ENCODE assay signal across 8 cellular contexts in genomic region chr1:1306070-1306660, GRCh38. TPM values are rescaled to one million over a fixed set of nuclear protein-coding genes. Genes with fewer than 3 reads are reported as not detected.
A peak's percentile ranks its signal among the peaks of the same experiment; 100 is the strongest.
DNase-seq lines count a peak whose midpoint lies in the region; ATAC-seq, FAIRE-seq and TF ChIP-seq lines count a peak whose summit lies in the region.

No MANE protein-coding gene starts in this region.

- peaks cover 20% of the 10 kb centered on the region for H3K4me1 Mint-ChIP-seq in activated naive CD8-positive, alpha-beta T cell treated with anti-CD3 and anti-CD28 coated beads for 36 hours

- DNase-seq in BJ (ENCODE audit: low read depth) = no peak
- DNase-seq in activated naive CD8-positive, alpha-beta T cell treated with anti-CD3 and anti-CD28 coated beads for 36 hours = peak; percentile 46
- peak; percentile 60 for DNase-seq in HepG2 (ENCODE audit: low spot score)
- DNase-seq in activated effector memory CD4-positive, alpha-beta T cell treated with Interleukin-2 at 50 U/mL for 16 hours = no peak
- no peak for DNase-seq in NCI-H226
- no peak for DNase-seq in NCI-H128 (lab: John Stamatoyannopoulos, UW; ENCODE audit: unreplicated experiment)

- H3K27ac ChIP-seq in HEK293 (ENCODE audit: extremely low read depth, low read depth, low read length) (peak overlapping the region; percentile 43; the same call in 1 of the 2 replicates), HepG2 (ENCODE audit: extremely low read length, insufficient read depth, low read length) (peak overlapping the region; percentile 79)

- no peaks in the 10 kb centered on the region for H3K27me3 ChIP-seq in BJ (ENCODE audit: control insufficient read depth, insufficient read depth, low read length)
- H3K27me3 ChIP-seq in HepG2 (ENCODE audit: control insufficient read depth in 1 of 2, insufficient read depth in 2 of 2, low read length in 2 of 2) = no peaks in the 10 kb centered on the region

- TF ChIP-seq EP300 in HepG2 (IDR thresholded peaks at IDR 0.05; ENCODE audit: low read depth in 2 of 2, low read length in 2 of 2) (no peak), HepG2 (CRISPR knock-in tag; IDR thresholded peaks at IDR 0.05; ENCODE audit: borderline replicate concordance) (no peak)

- H3K9me3 ChIP-seq in HEK293 (ENCODE audit: control insufficient read depth, insufficient read depth, low read depth, low read length) = no peaks in the 10 kb centered on the region
- H3K9me3 ChIP-seq in HepG2 (ENCODE audit: low read length) = no peaks in the 10 kb centered on the region

- no peak overlapping the region for H2AFZ ChIP-seq in HepG2 (ENCODE audit: low read length)

- peak; percentile 46 for TF ChIP-seq CTCF in BJ (IDR thresholded peaks at IDR 0.05; ENCODE audit: insufficient read depth, low read depth, low read length)
- peak; percentile 18; the same call in 1 of the 2 replicates for TF ChIP-seq CTCF in HEK293 (tag by site-specific recombination; IDR thresholded peaks at IDR 0.05)
- peak; percentile 56 for TF ChIP-seq CTCF in HepG2 (CRISPR knock-in tag; IDR thresholded peaks at IDR 0.05)

- H3K36me3 ChIP-seq in BJ (ENCODE audit: control insufficient read depth, insufficient read depth, low read length) (peaks cover 8% of the 10 kb centered on the region), HEK293 (ENCODE audit: control insufficient read depth in 2 of 2, insufficient read depth in 1 of 2, low read length in 2 of 2) (peaks cover 0 to 28% of the 10 kb centered on the region in 2 experiments; a peak in 2 of 3 replicates), HepG2 (replicated peaks in 1 of 2; ENCODE audit: control insufficient read depth in 1 of 2, insufficient read depth in 2 of 2, low read length in 2 of 2) (peaks cover 2 to 11% of the 10 kb centered on the region in 2 experiments; a peak in 1 of 5 replicates)

- H3K4me3 Mint-ChIP-seq in activated naive CD8-positive, alpha-beta T cell treated with anti-CD3 and anti-CD28 coated beads for 36 hours = peak overlapping the region; percentile 85

- FAIRE-seq in HepG2 (lab: Jason Lieb, UNC) = peak; percentile 18

- no peak for TF ChIP-seq RAD21 in HepG2 (CRISPR knock-in tag; IDR thresholded peaks at IDR 0.05)

- H3K27ac Mint-ChIP-seq in activated naive CD8-positive, alpha-beta T cell treated with anti-CD3 and anti-CD28 coated beads for 36 hours = peak overlapping the region; percentile 70

- H3K9ac ChIP-seq in HepG2 (ENCODE audit: insufficient read depth, low read depth, low read length) = peak overlapping the region; percentile 88

- peaks cover 15% of the 10 kb centered on the region for H3K79me2 ChIP-seq in HepG2 (ENCODE audit: insufficient read depth, low read length)

- CTCF ChIA-PET in BJ (lab: Yijun Ruan, JAX) (interaction anchor here (1.6 kb wide), 2 partner anchors 41 to 184 kb away, joined by 8 to 9 read pairs; no protein-coding TSS in a partner anchor), HEK293 (lab: Yijun Ruan, JAX) (no interaction called here), HepG2 (lab: Yijun Ruan, JAX; ENCODE audit: low intra/inter-chr PET ratio, low total read pairs) (no interaction called here)

- POLR2A ChIA-PET in BJ (lab: Charles Lee) = no interaction called here
- POLR2A ChIA-PET in HEK293 (lab: Yijun Ruan, JAX) = interaction anchor here (1.3 kb wide), 1 partner anchor 12 kb away, joined by 4 read pairs; no protein-coding TSS in a partner anchor
- POLR2A ChIA-PET in HepG2 (lab: Yijun Ruan, JAX) = interaction anchor here (0.9 to 2.0 kb wide), 7 partner anchors 12 to 181 kb away, joined by 3 to 11 read pairs (median 3); partner anchors contain the start of genes ANKRD65 and UBE2J2

- ATAC-seq in HepG2 = peak; percentile 35
- no peak for ATAC-seq in GM21825 (IDR thresholded peaks at IDR 0.05; ENCODE audit: unreplicated experiment)

- no peaks in the 10 kb centered on the region for H3K27me3 Mint-ChIP-seq in activated naive CD8-positive, alpha-beta T cell treated with anti-CD3 and anti-CD28 coated beads for 36 hours

- in situ Hi-C loops in HepG2 (cut with HindIII; ENCODE audit: extremely low pct_ligation_motif_present, low pct_unique_long_range_greater_than_20kb) = no loop called here

- no peaks in the 10 kb centered on the region for H3K36me3 Mint-ChIP-seq in activated naive CD8-positive, alpha-beta T cell treated with anti-CD3 and anti-CD28 coated beads for 36 hours

- H3K4me2 ChIP-seq in HepG2 (ENCODE audit: low read depth, low read length) = peak overlapping the region; percentile 98

- 3% methylated on average over 7 of the region's 11 CpGs for WGBS in HepG2 (ENCODE audit: low lambda C conversion rate)

- peaks cover 20% of the 10 kb centered on the region for H3K4me1 ChIP-seq in HEK293 (ENCODE audit: control insufficient read depth, insufficient read depth, low read length)
- peaks cover 37% of the 10 kb centered on the region for H3K4me1 ChIP-seq in HepG2 (ENCODE audit: insufficient read depth, low read length)

- intact Hi-C loops in HepG2 (cut with micrococcal nuclease; ENCODE audit: unreplicated experiment) = no loop called here

- H3K9me3 Mint-ChIP-seq in activated naive CD8-positive, alpha-beta T cell treated with anti-CD3 and anti-CD28 coated beads for 36 hours = no peaks in the 10 kb centered on the region

- BruUV-seq in HepG2 (replicated peaks; lab: Mats Ljungman, UMichigan) = no TSS peak

- H4K20me1 ChIP-seq in HepG2 (ENCODE audit: insufficient read depth, low read length) = no peaks in the 10 kb centered on the region; the same call in 1 of the 2 replicates

- peak overlapping the region; percentile 88 for H3K4me3 ChIP-seq in BJ (ENCODE audit: low read depth, low read length)
- peak overlapping the region; percentile 63; the same call in 1 of the 2 replicates for H3K4me3 ChIP-seq in HEK293 (ENCODE audit: low read depth, low read length)
- H3K4me3 ChIP-seq in HepG2 (replicated peaks in 1 of 3; ENCODE audit: insufficient read depth in 1 of 3, low read depth in 2 of 3, low read length in 3 of 3) = peak overlapping the region; percentile 77 to 93 (median 91)

- 0 out of 4 replicates have a peak, but pooled peaks of 1 of the 2 experiments have one; percentile 11 for TF ChIP-seq POLR2A in HepG2 (IDR thresholded peaks at IDR 0.05; ENCODE audit: insufficient read depth in 1 of 2, low read depth in 2 of 2, low read length in 2 of 2)

RNA-seq across cellular contexts. Expression of gene ACAP3, which starts 1.6 kb away (rescaled TPM):
- 19.5 and 33.9 TPM in 2 replicates for polyA plus RNA-seq in BJ (2011; rRNA removed)
- 26.2 and 30.9 TPM in 2 replicates for polyA minus RNA-seq in BJ (2011; rRNA and poly(A)+ RNA removed)
- total RNA-seq in activated naive CD8-positive, alpha-beta T cell treated with anti-CD3 and anti-CD28 coated beads for 36 hours = 10 to 100 TPM; 26.6 to 28.4 TPM
- 16.4 and 29.4 TPM in 2 replicates for total RNA-seq in HepG2 (2016; rRNA removed; fragmentation: Illumina TruSeq; extraction: Trizol)
- total RNA-seq in HepG2 (2016; cell fraction: cytosol; rRNA removed; fragmentation: Illumina TruSeq; extraction: Trizol; ENCODE audit: low read depth) = 10.4 and 10.9 TPM in 2 replicates
- total RNA-seq in HepG2 (2016; cell fraction: insoluble cytoplasmic fraction; rRNA removed; fragmentation: Illumina TruSeq; extraction: Trizol) = 13.5 and 33.2 TPM in 2 replicates
- total RNA-seq in HepG2 (2016; cell fraction: membrane; rRNA removed; fragmentation: Illumina TruSeq; extraction: Trizol) = 10.5 and 11.3 TPM in 2 replicates
- 35.1 and 37.0 TPM in 2 replicates for total RNA-seq in HepG2 (2016; cell fraction: nucleus; rRNA removed; fragmentation: Illumina TruSeq; extraction: Trizol)
- 50.8 and 56.3 TPM in 2 replicates for polyA plus RNA-seq in HepG2 (2011; rRNA removed)
- 13.0 and 18.3 TPM in 2 replicates for polyA plus RNA-seq in HepG2 (2011; cell fraction: cytosol; rRNA removed)
- 917 and 1,082 TPM in 2 replicates for polyA plus RNA-seq in HepG2 (2011; cell fraction: nucleus; rRNA removed)
- 32.6 and 50.5 TPM in 2 replicates for polyA plus RNA-seq in HepG2 (2012)
- polyA plus RNA-seq in HepG2 (2016; cell fraction: cytosol; fragmentation: Illumina TruSeq; extraction: Trizol; ENCODE audit: low read depth) = 2.3 and 2.4 TPM in 2 replicates
- 11.7 and 14.4 TPM in 2 replicates for polyA plus RNA-seq in HepG2 (2016; cell fraction: insoluble cytoplasmic fraction; fragmentation: Illumina TruSeq; extraction: Trizol; ENCODE audit: low read depth)
- polyA plus RNA-seq in HepG2 (2016; cell fraction: membrane; fragmentation: Illumina TruSeq; extraction: Trizol; ENCODE audit: low read depth) = 6.7 and 8.0 TPM in 2 replicates
- 144 and 162 TPM in 2 replicates for polyA plus RNA-seq in HepG2 (2016; cell fraction: nucleus; fragmentation: Illumina TruSeq; extraction: Trizol; ENCODE audit: insufficient read depth, low read depth)
- polyA minus RNA-seq in HepG2 (2011; rRNA and poly(A)+ RNA removed; ENCODE audit: low replicate concordance) = 19.2 and 70.6 TPM in 2 replicates
- polyA minus RNA-seq in HepG2 (2011; cell fraction: cytosol; rRNA and poly(A)+ RNA removed) = 16.2 and 18.0 TPM in 2 replicates
- polyA minus RNA-seq in HepG2 (2011; cell fraction: nucleus; rRNA and poly(A)+ RNA removed) = 47.0 and 52.1 TPM in 2 replicates

RNA-seq across cellular contexts. Expression of gene PUSL1, which starts 2.2 kb away (rescaled TPM):
- 11.9 and 18.2 TPM in 2 replicates for polyA plus RNA-seq in BJ (2011; rRNA removed)
- 3.8 and 4.9 TPM in 2 replicates for polyA minus RNA-seq in BJ (2011; rRNA and poly(A)+ RNA removed)
- total RNA-seq in activated naive CD8-positive, alpha-beta T cell treated with anti-CD3 and anti-CD28 coated beads for 36 hours = 10 to 100 TPM; 29.6 to 30.0 TPM
- 21.7 and 22.2 TPM in 2 replicates for total RNA-seq in HepG2 (2016; rRNA removed; fragmentation: Illumina TruSeq; extraction: Trizol)
- 24.8 and 28.1 TPM in 2 replicates for total RNA-seq in HepG2 (2016; cell fraction: cytosol; rRNA removed; fragmentation: Illumina TruSeq; extraction: Trizol; ENCODE audit: low read depth)
- 20.1 and 22.6 TPM in 2 replicates for total RNA-seq in HepG2 (2016; cell fraction: insoluble cytoplasmic fraction; rRNA removed; fragmentation: Illumina TruSeq; extraction: Trizol)
- total RNA-seq in HepG2 (2016; cell fraction: membrane; rRNA removed; fragmentation: Illumina TruSeq; extraction: Trizol) = 31.7 and 36.4 TPM in 2 replicates
- 11.4 and 12.3 TPM in 2 replicates for total RNA-seq in HepG2 (2016; cell fraction: nucleus; rRNA removed; fragmentation: Illumina TruSeq; extraction: Trizol)
- 8.3 and 9.8 TPM in 2 replicates for polyA plus RNA-seq in HepG2 (2011; rRNA removed)
- 7.8 and 16.6 TPM in 2 replicates for polyA plus RNA-seq in HepG2 (2011; cell fraction: cytosol; rRNA removed)
- polyA plus RNA-seq in HepG2 (2011; cell fraction: nucleus; rRNA removed) = 25.8 and 26.1 TPM in 2 replicates
- polyA plus RNA-seq in HepG2 (2012) = 3.8 and 6.3 TPM in 2 replicates
- 31.1 and 33.4 TPM in 2 replicates for polyA plus RNA-seq in HepG2 (2016; cell fraction: cytosol; fragmentation: Illumina TruSeq; extraction: Trizol; ENCODE audit: low read depth)
- 23.1 and 24.5 TPM in 2 replicates for polyA plus RNA-seq in HepG2 (2016; cell fraction: insoluble cytoplasmic fraction; fragmentation: Illumina TruSeq; extraction: Trizol; ENCODE audit: low read depth)
- polyA plus RNA-seq in HepG2 (2016; cell fraction: membrane; fragmentation: Illumina TruSeq; extraction: Trizol; ENCODE audit: low read depth) = 29.1 and 32.2 TPM in 2 replicates
- polyA plus RNA-seq in HepG2 (2016; cell fraction: nucleus; fragmentation: Illumina TruSeq; extraction: Trizol; ENCODE audit: insufficient read depth, low read depth) = 20.2 and 22.1 TPM in 2 replicates
- 13.5 and 21.4 TPM in 2 replicates for polyA minus RNA-seq in HepG2 (2011; rRNA and poly(A)+ RNA removed; ENCODE audit: low replicate concordance)
- polyA minus RNA-seq in HepG2 (2011; cell fraction: cytosol; rRNA and poly(A)+ RNA removed) = 5.6 and 5.9 TPM in 2 replicates
- 6.5 and 9.0 TPM in 2 replicates for polyA minus RNA-seq in HepG2 (2011; cell fraction: nucleus; rRNA and poly(A)+ RNA removed)

RNA-seq across cellular contexts. Expression of gene INTS11, which starts 18.3 kb away (rescaled TPM):
- polyA plus RNA-seq in BJ (2011; rRNA removed) (52.0 and 95.8 TPM in 2 replicates), HepG2 (2011; rRNA removed) (94.8 and 104 TPM in 2 replicates)
- 65.8 and 103 TPM in 2 replicates for polyA minus RNA-seq in BJ (2011; rRNA and poly(A)+ RNA removed)
- 100 to 1,000 TPM; 111 to 113 TPM for total RNA-seq in activated naive CD8-positive, alpha-beta T cell treated with anti-CD3 and anti-CD28 coated beads for 36 hours
- 46.4 and 52.8 TPM in 2 replicates for total RNA-seq in HepG2 (2016; rRNA removed; fragmentation: Illumina TruSeq; extraction: Trizol)
- total RNA-seq in HepG2 (2016; cell fraction: cytosol; rRNA removed; fragmentation: Illumina TruSeq; extraction: Trizol; ENCODE audit: low read depth) = 23.1 and 23.4 TPM in 2 replicates
- 37.6 and 53.6 TPM in 2 replicates for total RNA-seq in HepG2 (2016; cell fraction: insoluble cytoplasmic fraction; rRNA removed; fragmentation: Illumina TruSeq; extraction: Trizol)
- total RNA-seq in HepG2 (2016; cell fraction: membrane; rRNA removed; fragmentation: Illumina TruSeq; extraction: Trizol) = 22.1 and 22.9 TPM in 2 replicates
- total RNA-seq in HepG2 (2016; cell fraction: nucleus; rRNA removed; fragmentation: Illumina TruSeq; extraction: Trizol) = 43.7 and 54.4 TPM in 2 replicates
- 80.0 and 107 TPM in 2 replicates for polyA plus RNA-seq in HepG2 (2011; cell fraction: cytosol; rRNA removed)
- polyA plus RNA-seq in HepG2 (2011; cell fraction: nucleus; rRNA removed) = 412 and 553 TPM in 2 replicates
- 69.0 and 86.1 TPM in 2 replicates for polyA plus RNA-seq in HepG2 (2012)
- polyA plus RNA-seq in HepG2 (2016; cell fraction: cytosol; fragmentation: Illumina TruSeq; extraction: Trizol; ENCODE audit: low read depth) = 11.0 and 11.1 TPM in 2 replicates
- 38.3 and 53.4 TPM in 2 replicates for polyA plus RNA-seq in HepG2 (2016; cell fraction: insoluble cytoplasmic fraction; fragmentation: Illumina TruSeq; extraction: Trizol; ENCODE audit: low read depth)
- 14.8 and 15.0 TPM in 2 replicates for polyA plus RNA-seq in HepG2 (2016; cell fraction: membrane; fragmentation: Illumina TruSeq; extraction: Trizol; ENCODE audit: low read depth)
- 173 and 181 TPM in 2 replicates for polyA plus RNA-seq in HepG2 (2016; cell fraction: nucleus; fragmentation: Illumina TruSeq; extraction: Trizol; ENCODE audit: insufficient read depth, low read depth)
- 120 and 176 TPM in 2 replicates for polyA minus RNA-seq in HepG2 (2011; rRNA and poly(A)+ RNA removed; ENCODE audit: low replicate concordance)
- 37.5 and 38.1 TPM in 2 replicates for polyA minus RNA-seq in HepG2 (2011; cell fraction: cytosol; rRNA and poly(A)+ RNA removed)
- 64.4 and 69.0 TPM in 2 replicates for polyA minus RNA-seq in HepG2 (2011; cell fraction: nucleus; rRNA and poly(A)+ RNA removed)

RNA-seq across cellular contexts. Expression of gene CPTP, which starts 18.4 kb away (rescaled TPM):
- polyA plus RNA-seq in BJ (2011; rRNA removed) (11.1 and 14.2 TPM in 2 replicates), HepG2 (2011; rRNA removed) (5.5 and 8.0 TPM in 2 replicates)
- 5.4 and 7.7 TPM in 2 replicates for polyA minus RNA-seq in BJ (2011; rRNA and poly(A)+ RNA removed)
- total RNA-seq in activated naive CD8-positive, alpha-beta T cell treated with anti-CD3 and anti-CD28 coated beads for 36 hours = 10 to 100 TPM; 12.2 to 13.7 TPM
- total RNA-seq in HepG2 (2016; rRNA removed; fragmentation: Illumina TruSeq; extraction: Trizol) = 7.2 and 9.3 TPM in 2 replicates
- 6.9 and 8.7 TPM in 2 replicates for total RNA-seq in HepG2 (2016; cell fraction: cytosol; rRNA removed; fragmentation: Illumina TruSeq; extraction: Trizol; ENCODE audit: low read depth)
- 6.2 and 9.8 TPM in 2 replicates for total RNA-seq in HepG2 (2016; cell fraction: insoluble cytoplasmic fraction; rRNA removed; fragmentation: Illumina TruSeq; extraction: Trizol)
- total RNA-seq in HepG2 (2016; cell fraction: membrane; rRNA removed; fragmentation: Illumina TruSeq; extraction: Trizol) = 15.1 and 19.3 TPM in 2 replicates
- 7.2 and 8.0 TPM in 2 replicates for total RNA-seq in HepG2 (2016; cell fraction: nucleus; rRNA removed; fragmentation: Illumina TruSeq; extraction: Trizol)
- 7.7 and 13.2 TPM in 2 replicates for polyA plus RNA-seq in HepG2 (2011; cell fraction: cytosol; rRNA removed)
- polyA plus RNA-seq in HepG2 (2011; cell fraction: nucleus; rRNA removed) = 11.5 and 12.6 TPM in 2 replicates
- 7.1 and 9.6 TPM in 2 replicates for polyA plus RNA-seq in HepG2 (2012)
- 12.5 and 15.0 TPM in 2 replicates for polyA plus RNA-seq in HepG2 (2016; cell fraction: cytosol; fragmentation: Illumina TruSeq; extraction: Trizol; ENCODE audit: low read depth)
- polyA plus RNA-seq in HepG2 (2016; cell fraction: insoluble cytoplasmic fraction; fragmentation: Illumina TruSeq; extraction: Trizol; ENCODE audit: low read depth) = 13.9 and 15.2 TPM in 2 replicates
- 23.5 and 26.0 TPM in 2 replicates for polyA plus RNA-seq in HepG2 (2016; cell fraction: membrane; fragmentation: Illumina TruSeq; extraction: Trizol; ENCODE audit: low read depth)
- 16.7 and 16.9 TPM in 2 replicates for polyA plus RNA-seq in HepG2 (2016; cell fraction: nucleus; fragmentation: Illumina TruSeq; extraction: Trizol; ENCODE audit: insufficient read depth, low read depth)
- 9.3 and 18.2 TPM in 2 replicates for polyA minus RNA-seq in HepG2 (2011; rRNA and poly(A)+ RNA removed; ENCODE audit: low replicate concordance)
- polyA minus RNA-seq in HepG2 (2011; cell fraction: cytosol; rRNA and poly(A)+ RNA removed) = 13.4 and 15.4 TPM in 2 replicates
- 9.8 and 11.6 TPM in 2 replicates for polyA minus RNA-seq in HepG2 (2011; cell fraction: nucleus; rRNA and poly(A)+ RNA removed)

RNA-seq across cellular contexts. Expression of gene TAS1R3, which starts 24.9 kb away (rescaled TPM):
- 0.06 and 0.11 TPM in 2 replicates for polyA plus RNA-seq in BJ (2011; rRNA removed)
- 0.14 TPM in 1 of 2 replicates, not detected in the other for polyA minus RNA-seq in BJ (2011; rRNA and poly(A)+ RNA removed)
- under 1 TPM; 0.06 to 0.20 TPM for total RNA-seq in activated naive CD8-positive, alpha-beta T cell treated with anti-CD3 and anti-CD28 coated beads for 36 hours
- total RNA-seq in HepG2 (2016; rRNA removed; fragmentation: Illumina TruSeq; extraction: Trizol) = 0.15 TPM in 1 of 2 replicates, not detected in the other
- not detected in 2 replicates for total RNA-seq in HepG2 (2016; cell fraction: cytosol; rRNA removed; fragmentation: Illumina TruSeq; extraction: Trizol; ENCODE audit: low read depth)
- total RNA-seq in HepG2 (2016; cell fraction: insoluble cytoplasmic fraction; rRNA removed; fragmentation: Illumina TruSeq; extraction: Trizol) = 0.13 TPM in 1 of 2 replicates, not detected in the other
- not detected in 2 replicates for total RNA-seq in HepG2 (2016; cell fraction: membrane; rRNA removed; fragmentation: Illumina TruSeq; extraction: Trizol)
- total RNA-seq in HepG2 (2016; cell fraction: nucleus; rRNA removed; fragmentation: Illumina TruSeq; extraction: Trizol) = 0.12 and 0.25 TPM in 2 replicates
- 0.13 and 0.20 TPM in 2 replicates for polyA plus RNA-seq in HepG2 (2011; rRNA removed)
- polyA plus RNA-seq in HepG2 (2011; cell fraction: cytosol; rRNA removed) = 0.13 and 0.21 TPM in 2 replicates
- polyA plus RNA-seq in HepG2 (2011; cell fraction: nucleus; rRNA removed) = 1.5 and 2.4 TPM in 2 replicates
- 0.17 TPM in 2 replicates for polyA plus RNA-seq in HepG2 (2012)
- polyA plus RNA-seq in HepG2 (2016; cell fraction: cytosol; fragmentation: Illumina TruSeq; extraction: Trizol; ENCODE audit: low read depth) = not detected in 2 replicates
- not detected in 2 replicates for polyA plus RNA-seq in HepG2 (2016; cell fraction: insoluble cytoplasmic fraction; fragmentation: Illumina TruSeq; extraction: Trizol; ENCODE audit: low read depth)
- polyA plus RNA-seq in HepG2 (2016; cell fraction: membrane; fragmentation: Illumina TruSeq; extraction: Trizol; ENCODE audit: low read depth) = 0.07 TPM in 1 of 2 replicates, not detected in the other
- polyA plus RNA-seq in HepG2 (2016; cell fraction: nucleus; fragmentation: Illumina TruSeq; extraction: Trizol; ENCODE audit: insufficient read depth, low read depth) = 0.25 and 0.30 TPM in 2 replicates
- polyA minus RNA-seq in HepG2 (2011; rRNA and poly(A)+ RNA removed; ENCODE audit: low replicate concordance) = 1.2 TPM in 2 replicates
- polyA minus RNA-seq in HepG2 (2011; cell fraction: cytosol; rRNA and poly(A)+ RNA removed) = 0.20 and 0.26 TPM in 2 replicates
- 0.64 and 0.75 TPM in 2 replicates for polyA minus RNA-seq in HepG2 (2011; cell fraction: nucleus; rRNA and poly(A)+ RNA removed)

Comparison
In these comparisons a context has a peak if more than half of its experiments do, and no peak if none do; other contexts are left out.
1. DNase-seq: peak in activated naive CD8-positive, alpha-beta T cell treated with anti-CD3 and anti-CD28 coated beads for 36 hours (single experiment) and HepG2 (single experiment); none in BJ (single experiment), activated effector memory CD4-positive, alpha-beta T cell treated with Interleukin-2 at 50 U/mL for 16 hours (single experiment), NCI-H226 (single experiment) and NCI-H128 (single experiment).
2. Peak in every context shown above with its lines, with median percentiles within 50 percentile points of each other: H3K4me3 ChIP-seq and CTCF ChIP-seq.